Comparison of ENCODE assay signal across 20 cellular contexts in the genomic region with DNA sequence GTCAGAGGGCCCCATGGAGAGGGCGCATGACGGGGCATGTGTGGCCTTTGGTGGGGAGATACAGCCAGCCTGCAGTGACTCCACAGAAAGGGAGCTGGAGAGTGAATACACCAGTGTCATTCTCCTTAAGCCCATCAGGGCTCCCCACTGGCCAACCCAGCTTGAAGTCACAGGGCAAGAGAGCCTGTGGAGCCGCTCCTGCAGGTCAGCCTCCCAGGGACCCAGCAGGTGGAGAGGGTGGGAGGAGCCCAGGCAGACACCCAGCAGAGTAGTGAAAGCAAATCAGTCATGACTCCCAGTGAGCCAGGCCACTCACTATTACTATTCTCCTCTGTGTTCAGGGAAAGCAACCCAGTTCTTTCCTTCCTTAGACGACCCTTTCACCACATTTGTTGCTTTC.
DNase-seq lines count a peak whose midpoint lies in the region; ATAC-seq and TF ChIP-seq lines count a peak whose summit lies in the region.
"Had no signal": no experiment of that assay in that cellular context is flagged by ENCODE, and none has a peak within 500 bp of the region (broad histone marks: within the 10 kb centered on the region; RNA-seq: fewer than 3 reads in every experiment).

No MANE protein-coding gene starts in this region.

- H3K4me2 ChIP-seq in HCT116 (ENCODE audit: low read length) (no peak overlapping the region), SK-N-SH (no peak overlapping the region)

- no peak overlapping the region for H2AFZ ChIP-seq in HCT116 (ENCODE audit: low read depth, low read length, poor library complexity, severe bottlenecking)
- H2AFZ ChIP-seq in SK-N-SH (ENCODE audit: low read depth): no peak overlapping the region

- H3K36me3 ChIP-seq in HCT116 (ENCODE audit: control insufficient read depth in 1 of 2, insufficient read depth in 2 of 2, low read length in 2 of 2): no peaks in the 10 kb centered on the region
- no peaks in the 10 kb centered on the region for H3K36me3 ChIP-seq in SK-N-SH (replicated peaks in 1 of 2; ENCODE audit: control insufficient read depth in 1 of 2, insufficient read depth in 2 of 2, low read length in 1 of 2)
- H3K36me3 ChIP-seq: gastrocnemius medialis, left ventricle myocardium inferior had no signal

- POLR2A ChIA-PET in HCT116 (lab: Charles Lee) (no interaction called here), SK-N-SH (lab: Yijun Ruan, JAX) (no interaction called here)

- H3K4me1 ChIP-seq in HCT116 (ENCODE audit: control insufficient read depth in 1 of 2, insufficient read depth in 2 of 2, low read length in 2 of 2) (peaks cover 0 to 8% of the 10 kb centered on the region in 2 experiments; a peak in 1 of 4 replicates), SK-N-SH (ENCODE audit: control insufficient read depth in 1 of 2, insufficient read depth in 2 of 2, low read depth in 1 of 2, low read length in 1 of 2) (no peaks in the 10 kb centered on the region; a peak in 1 of 4 replicates)
- H3K4me1 ChIP-seq: gastrocnemius medialis, left ventricle myocardium inferior had no signal

- peak overlapping the region in 5 of 7 donors; percentile 33 to 90 (median 53) for H3K27ac Mint-ChIP-seq in CD14-positive monocyte
- H3K27ac Mint-ChIP-seq: activated T-helper 1 cell treated with anti-CD3 and anti-CD28 coated beads, Interleukin-12 subunit alpha, Interleukin-12 subunit beta, Interleukin-2, Interleukin-4 antibody, amounts not matched to agents 30 ng/mL and 10 ng/mL and 1 ng/mL, durations not matched to agents 14 hours and 24 hours and 36 hours; CD4-positive, alpha-beta T cell; stimulated activated naive B cell treated with anti-CD40 and anti-IgM and Interleukin-4, amounts not matched to agents 10 μg/mL and 1 μg/mL and 100 μg/mL, for 72 hours had no signal

- H3K4me1 Mint-ChIP-seq in CD14-positive monocyte: peaks cover 18% of the 10 kb centered on the region
- H3K4me1 Mint-ChIP-seq: stimulated activated naive B cell treated with anti-CD40 and anti-IgM and Interleukin-4, amounts not matched to agents 10 μg/mL and 1 μg/mL and 100 μg/mL, for 72 hours had no signal

- H3K9me2 ChIP-seq in HCT116 (ENCODE audit: insufficient read depth): no peaks in the 10 kb centered on the region
- no peaks in the 10 kb centered on the region for H3K9me2 ChIP-seq in SK-N-SH

- no peak for TF ChIP-seq RAD21 in HCT116 (IDR thresholded peaks at IDR 0.05; ENCODE audit: low read depth)
- TF ChIP-seq RAD21 in SK-N-SH (IDR thresholded peaks at IDR 0.05; ENCODE audit: low read length): no peak

- TF ChIP-seq POLR2A in HCT116 (IDR thresholded peaks at IDR 0.05; ENCODE audit: borderline replicate concordance, extremely low read depth, insufficient read depth, insufficient read length): no peak

- H3K27ac ChIP-seq in HCT116 (ENCODE audit: low read depth, low read length) (no peak overlapping the region), SK-N-SH (ENCODE audit: low read depth in 2 of 2, low read length in 1 of 2) (peak overlapping the region; percentile 7 to 48; a peak in 2 of 4 replicates)
- H3K27ac ChIP-seq: gastrocnemius medialis, left ventricle myocardium inferior had no signal

- H3K9me3 ChIP-seq in HCT116 (ENCODE audit: control insufficient read depth in 1 of 2, insufficient read depth in 1 of 2, low read depth in 1 of 2, low read length in 2 of 2) (no peaks in the 10 kb centered on the region), SK-N-SH (no peaks in the 10 kb centered on the region)
- H3K9me3 ChIP-seq: gastrocnemius medialis, left ventricle myocardium inferior had no signal

- H4K20me1 ChIP-seq in HCT116 (ENCODE audit: insufficient read depth) (no peaks in the 10 kb centered on the region), SK-N-SH (ENCODE audit: insufficient read depth) (no peaks in the 10 kb centered on the region)

- no peaks in the 10 kb centered on the region for H3K27me3 ChIP-seq in HCT116 (ENCODE audit: insufficient read depth, low read length)
- no peaks in the 10 kb centered on the region for H3K27me3 ChIP-seq in SK-N-SH (ENCODE audit: insufficient read depth)
- H3K27me3 ChIP-seq: gastrocnemius medialis had no signal

- no peak for DNase-seq in CD14-positive monocyte (ENCODE audit: low spot score)
- no peak for DNase-seq in HCT116 (ENCODE audit: low read depth, low spot score)
- no peak for DNase-seq in SK-N-SH
- no peak for DNase-seq in left colon
- no peak for DNase-seq in posterior cingulate gyrus
- DNase-seq in midbrain (lab: John Stamatoyannopoulos, UW): no peak
- DNase-seq: activated CD4-positive, CD25-positive, alpha-beta regulatory T cell; activated CD8-positive, alpha-beta memory T cell treated with anti-CD3 and anti-CD28 coated beads for 24 hours; CD4-positive, alpha-beta T cell; gastrocnemius medialis; left ventricle myocardium inferior; NCI-H1694; NCI-H524; nucleus accumbens; right cardiac atrium; SHP77 treated with DMSO at 0.1 percent for 48 hours; stimulated activated naive B cell treated with anti-CD40 and anti-IgM and Interleukin-4, amounts not matched to agents 10 μg/mL and 1 μg/mL and 100 μg/mL, for 72 hours had no signal

- peaks cover 0 to 2% (median 0%) of the 10 kb centered on the region in 7 donors for H3K9me3 Mint-ChIP-seq in CD14-positive monocyte
- H3K9me3 Mint-ChIP-seq: activated T-helper 1 cell treated with anti-CD3 and anti-CD28 coated beads, Interleukin-12 subunit alpha, Interleukin-12 subunit beta, Interleukin-2, Interleukin-4 antibody, amounts not matched to agents 30 ng/mL and 10 ng/mL and 1 ng/mL, durations not matched to agents 14 hours and 24 hours and 36 hours; CD4-positive, alpha-beta T cell; stimulated activated naive B cell treated with anti-CD40 and anti-IgM and Interleukin-4, amounts not matched to agents 10 μg/mL and 1 μg/mL and 100 μg/mL, for 72 hours had no signal

- BruUV-seq in HCT116 (replicated peaks; lab: Mats Ljungman, UMichigan): no TSS peak

- RAD21 ChIA-PET in HCT116 (lab: Charles Lee; ENCODE audit: low non-redundant PET in 1 of 2, low total read pairs in 2 of 2, uncharacterized antibody in 2 of 2, unreplicated experiment in 2 of 2): no interaction called here

- ATAC-seq in HCT116 (peak; percentile 76), left colon (peak; percentile 73), GM21381 (IDR thresholded peaks at IDR 0.05; ENCODE audit: unreplicated experiment) (no peak), HG03095 (IDR thresholded peaks at IDR 0.05; ENCODE audit: unreplicated experiment) (no peak)
- ATAC-seq: gastrocnemius medialis; right cardiac atrium; stimulated activated naive B cell treated with anti-CD40 and anti-IgM and Interleukin-4, amounts not matched to agents 10 μg/mL and 1 μg/mL and 100 μg/mL, for 72 hours had no signal

- H3K36me3 Mint-ChIP-seq in CD14-positive monocyte: no peaks in the 10 kb centered on the region
- H3K36me3 Mint-ChIP-seq: stimulated activated naive B cell treated with anti-CD40 and anti-IgM and Interleukin-4, amounts not matched to agents 10 μg/mL and 1 μg/mL and 100 μg/mL, for 72 hours had no signal

- TF ChIP-seq CTCF in CD14-positive monocyte (IDR thresholded peaks at IDR 0.05) (no peak), HCT116 (IDR thresholded peaks at IDR 0.05 in 2 of 3, conservative IDR thresholded peaks at IDR 0.05 in 1 of 3; ENCODE audit: borderline replicate concordance in 1 of 3, insufficient read depth in 1 of 3, low read depth in 2 of 3, low read length in 2 of 3) (no peak), SK-N-SH (IDR thresholded peaks at IDR 0.05) (no peak)

- H3K79me2 ChIP-seq in HCT116 (ENCODE audit: insufficient read depth, low read length): no peaks in the 10 kb centered on the region
- no peaks in the 10 kb centered on the region for H3K79me2 ChIP-seq in SK-N-SH (ENCODE audit: insufficient read depth)

- H3K27me3 Mint-ChIP-seq in CD14-positive monocyte (ENCODE audit: low read depth in 3 of 3): peaks cover 0 to 6% (median 0%) of the 10 kb centered on the region in 3 donors

- intact Hi-C loops in CD14-positive monocyte (cut with micrococcal nuclease): no loop called here
- intact Hi-C loops in HCT116 (cut with micrococcal nuclease): no loop called here
- intact Hi-C loops in left colon (cut with DNase I, micrococcal nuclease): no loop called here
- intact Hi-C loops in posterior cingulate gyrus (cut with DNase I): no loop called here

- H3K4me3 ChIP-seq in HCT116 (replicated peaks in 1 of 2; ENCODE audit: low read depth in 1 of 2, low read length in 2 of 2): no peak overlapping the region
- H3K4me3 ChIP-seq in SK-N-SH (ENCODE audit: low read depth in 2 of 2, low read length in 1 of 2): no peak overlapping the region
- H3K4me3 ChIP-seq: gastrocnemius medialis, left ventricle myocardium inferior had no signal

- H3K9ac ChIP-seq in HCT116 (ENCODE audit: low read length) (no peak overlapping the region), SK-N-SH (no peak overlapping the region)

- no peak for TF ChIP-seq EP300 in SK-N-SH (IDR thresholded peaks at IDR 0.05; ENCODE audit: borderline replicate concordance in 1 of 2, low read depth in 1 of 2, low read length in 1 of 2)

- CTCF ChIA-PET in HCT116 (lab: Charles Lee) (no interaction called here), SK-N-SH (lab: Yijun Ruan, JAX) (no interaction called here)

- no peaks in the 10 kb centered on the region for H3F3A ChIP-seq in SK-N-SH (replicated peaks; ENCODE audit: insufficient read depth)

- no peak overlapping the region for H3K4me3 Mint-ChIP-seq in CD14-positive monocyte
- H3K4me3 Mint-ChIP-seq: activated T-helper 1 cell treated with anti-CD3 and anti-CD28 coated beads, Interleukin-12 subunit alpha, Interleukin-12 subunit beta, Interleukin-2, Interleukin-4 antibody, amounts not matched to agents 30 ng/mL and 10 ng/mL and 1 ng/mL, durations not matched to agents 14 hours and 24 hours and 36 hours; CD4-positive, alpha-beta T cell; stimulated activated naive B cell treated with anti-CD40 and anti-IgM and Interleukin-4, amounts not matched to agents 10 μg/mL and 1 μg/mL and 100 μg/mL, for 72 hours had no signal

- WGBS in SK-N-SH (ENCODE audit: low lambda C conversion rate): 46% methylated on average over 3 of the region's 4 CpGs

TF ChIP-seq in HCT116, 20 proteins besides CTCF, POLR2A, EP300 and RAD21:
- TF ChIP-seq SIN3A (IDR thresholded peaks at IDR 0.05; ENCODE audit: low read depth): no peak
- no peak for TF ChIP-seq JUND (IDR thresholded peaks at IDR 0.05)
- TF ChIP-seq EZH2phosphoT487 (IDR thresholded peaks at IDR 0.05; ENCODE audit: borderline replicate concordance): no peak
- TF ChIP-seq, protein P1, sequence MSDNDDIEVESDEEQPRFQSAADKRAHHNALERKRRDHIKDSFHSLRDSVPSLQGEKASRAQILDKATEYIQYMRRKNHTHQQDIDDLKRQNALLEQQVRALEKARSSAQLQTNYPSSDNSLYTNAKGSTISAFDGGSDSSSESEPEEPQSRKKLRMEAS (IDR thresholded peaks at IDR 0.05): no peak
- no peak for TF ChIP-seq EGR1 (IDR thresholded peaks at IDR 0.05; ENCODE audit: low read depth)

TF ChIP-seq in SK-N-SH, 30 proteins besides CTCF, POLR2A, EP300 and RAD21 (continues in another document):
- no peak for TF ChIP-seq POLR2AphosphoS5 (IDR thresholded peaks at IDR 0.05; ENCODE audit: low read depth, low read length)
- TF ChIP-seq TEAD4 (IDR thresholded peaks at IDR 0.05; ENCODE audit: borderline replicate concordance, insufficient read depth): no peak
- TF ChIP-seq NFIC (IDR thresholded peaks at IDR 0.05; ENCODE audit: borderline replicate concordance): no peak
- no peak for TF ChIP-seq RFX5 (IDR thresholded peaks at IDR 0.05; ENCODE audit: low read length)
- TF ChIP-seq RXRA (IDR thresholded peaks at IDR 0.05; ENCODE audit: borderline replicate concordance, low read depth): no peak
- no peak for TF ChIP-seq TCF12 (IDR thresholded peaks at IDR 0.05)

Comparison
In these comparisons a context has a peak if more than half of its experiments do, and no peak if none do; other contexts are left out.
1. ATAC-seq: peak in HCT116 (single experiment) and left colon (single experiment); none in GM21381 (single experiment) and HG03095 (single experiment).